Comparison of ENCODE assay signal across 15 cellular contexts in genomic region chr20:50312002-50312681, GRCh38.
DNase-seq lines count a peak whose midpoint lies in the region; ATAC-seq and TF ChIP-seq lines count a peak whose summit lies in the region.
"Had no signal": no experiment of that assay in that cellular context is flagged by ENCODE, and none has a peak within 500 bp of the region (broad histone marks: within the 10 kb centered on the region; RNA-seq: fewer than 3 reads in every experiment).

No MANE protein-coding gene starts in this region.

- peaks cover 17% of the 10 kb centered on the region for H3K27me3 Mint-ChIP-seq in activated naive CD8-positive, alpha-beta T cell treated with anti-CD3 and anti-CD28 coated beads, Interleukin-2, amount 50 U/mL, for 24 hours

- H3K4me3 Mint-ChIP-seq in activated naive CD8-positive, alpha-beta T cell treated with anti-CD3 and anti-CD28 coated beads, Interleukin-2, amount 50 U/mL, for 24 hours: no peak overlapping the region
- H3K4me3 Mint-ChIP-seq: activated CD8-positive, alpha-beta memory T cell treated with anti-CD3 and anti-CD28 coated beads, Interleukin-2, amount 10 ng/mL, durations not matched to agents 7 days and 5 days; activated naive CD4-positive, alpha-beta T cell treated with anti-CD3 and anti-CD28 coated beads, Interleukin-2, amount 10 ng/mL, durations not matched to agents 7 days and 5 days; naive B cell; type B pancreatic cell had no signal

- H3K4me3 ChIP-seq in ACC112 (ENCODE audit: low read depth, low read length): no peak overlapping the region
- H3K4me3 ChIP-seq in ascending aorta: no peak overlapping the region
- H3K4me3 ChIP-seq in psoas muscle: no peak overlapping the region

- ATAC-seq in psoas muscle (no peak), HG03442 (IDR thresholded peaks at IDR 0.05; ENCODE audit: unreplicated experiment) (no peak)
- no peak for ATAC-seq in activated naive CD8-positive, alpha-beta T cell treated with anti-CD3 and anti-CD28 coated beads, Interleukin-2, amount 50 U/mL, for 24 hours
- ATAC-seq: activated CD8-positive, alpha-beta memory T cell treated with anti-CD3 and anti-CD28 coated beads, Interleukin-2, amount 10 ng/mL, durations not matched to agents 7 days and 5 days had no signal

- 75 to 84% (median 84%) methylated on average over 5 of the region's 5 CpGs for WGBS in psoas muscle, 3 donors

- H3K79me2 ChIP-seq in ACC112 (ENCODE audit: control insufficient read depth, insufficient read depth, low read length, unreplicated experiment): no peaks in the 10 kb centered on the region

- TF ChIP-seq CTCF in ascending aorta (IDR thresholded peaks at IDR 0.05) (no peak), psoas muscle (IDR thresholded peaks at IDR 0.05) (no peak)

- no peaks in the 10 kb centered on the region for H3K4me1 Mint-ChIP-seq in activated naive CD8-positive, alpha-beta T cell treated with anti-CD3 and anti-CD28 coated beads, Interleukin-2, amount 50 U/mL, for 24 hours
- H3K4me1 Mint-ChIP-seq: activated naive CD4-positive, alpha-beta T cell treated with anti-CD3 and anti-CD28 coated beads, Interleukin-2, amount 10 ng/mL, durations not matched to agents 7 days and 5 days; naive B cell had no signal

- H3K9me3 Mint-ChIP-seq in activated naive CD8-positive, alpha-beta T cell treated with anti-CD3 and anti-CD28 coated beads, Interleukin-2, amount 50 U/mL, for 24 hours: no peaks in the 10 kb centered on the region
- H3K9me3 Mint-ChIP-seq: activated naive CD4-positive, alpha-beta T cell treated with anti-CD3 and anti-CD28 coated beads, Interleukin-2, amount 10 ng/mL, durations not matched to agents 7 days and 5 days; type B pancreatic cell had no signal

- no peak overlapping the region for H3K27ac Mint-ChIP-seq in activated naive CD8-positive, alpha-beta T cell treated with anti-CD3 and anti-CD28 coated beads, Interleukin-2, amount 50 U/mL, for 24 hours
- H3K27ac Mint-ChIP-seq: activated CD8-positive, alpha-beta memory T cell treated with anti-CD3 and anti-CD28 coated beads, Interleukin-2, amount 10 ng/mL, durations not matched to agents 7 days and 5 days; activated naive CD4-positive, alpha-beta T cell treated with anti-CD3 and anti-CD28 coated beads, Interleukin-2, amount 10 ng/mL, durations not matched to agents 7 days and 5 days; naive B cell; type B pancreatic cell had no signal

- H3K27me3 ChIP-seq in ACC112 (ENCODE audit: insufficient read depth, low read length) (no peaks in the 10 kb centered on the region), ascending aorta (no peaks in the 10 kb centered on the region), layer of hippocampus (ENCODE audit: control insufficient read depth, insufficient read depth, low read length) (no peaks in the 10 kb centered on the region), psoas muscle (ENCODE audit: insufficient read depth in 3 of 3, low read length in 2 of 3) (no peaks in the 10 kb centered on the region)

- intact Hi-C loops in ascending aorta (cut with DNase I) (loop anchor here (2.0 kb wide), 2 partner anchors 67 to 103 kb away; no protein-coding TSS in a partner anchor), psoas muscle (cut with DNase I) (no loop called here)

- peak overlapping the region; percentile 56 for H2AFZ ChIP-seq in ACC112 (ENCODE audit: low read length, unreplicated experiment)

- H3K4me1 ChIP-seq in ACC112 (ENCODE audit: control insufficient read depth, insufficient read depth, low read length, unreplicated experiment) (peaks cover 30% of the 10 kb centered on the region), ascending aorta (peaks cover 11 to 27% of the 10 kb centered on the region in 2 donors), psoas muscle (peaks cover 14% of the 10 kb centered on the region)

- DNase-seq in ascending aorta (ENCODE audit: low spot score in 2 of 2) (no peak), psoas muscle (no peak), islet precursor cell (no peak)
- DNase-seq in stimulated activated naive CD4-positive, alpha-beta T cell treated with Interleukin-2 at 50 U/mL for 16 hours (lab: John Stamatoyannopoulos, UW): no peak
- DNase-seq in activated naive CD8-positive, alpha-beta T cell treated with anti-CD3 and anti-CD28 coated beads, Interleukin-2, amount 50 U/mL, for 24 hours: no peak
- DNase-seq: activated CD8-positive, alpha-beta memory T cell treated with anti-CD3 and anti-CD28 coated beads, Interleukin-2, amount 10 ng/mL, durations not matched to agents 7 days and 5 days; activated naive CD4-positive, alpha-beta T cell treated with anti-CD3 and anti-CD28 coated beads, Interleukin-2, amount 10 ng/mL, durations not matched to agents 7 days and 5 days; naive B cell; NCI-H2171; stimulated activated CD4-positive, alpha-beta T cell treated with anti-CD3 and anti-CD28 coated beads, Interleukin-12 subunit alpha, Interleukin-12 subunit beta, amount 100 ng/mL, for 4 hours; WERI-Rb-1 had no signal

- H3K36me3 ChIP-seq in ACC112 (ENCODE audit: insufficient read depth, low read length) (no peaks in the 10 kb centered on the region), ascending aorta (no peaks in the 10 kb centered on the region), psoas muscle (ENCODE audit: insufficient read depth in 1 of 2, low read depth in 1 of 2) (no peaks in the 10 kb centered on the region)
- H3K36me3 ChIP-seq: WERI-Rb-1 had no signal

- no peaks in the 10 kb centered on the region for H3K36me3 Mint-ChIP-seq in activated naive CD8-positive, alpha-beta T cell treated with anti-CD3 and anti-CD28 coated beads, Interleukin-2, amount 50 U/mL, for 24 hours (ENCODE audit: low read depth)
- H3K36me3 Mint-ChIP-seq: activated naive CD4-positive, alpha-beta T cell treated with anti-CD3 and anti-CD28 coated beads, Interleukin-2, amount 10 ng/mL, durations not matched to agents 7 days and 5 days; naive B cell; type B pancreatic cell had no signal

- H3K9me3 ChIP-seq in ascending aorta (no peaks in the 10 kb centered on the region), psoas muscle (no peaks in the 10 kb centered on the region)

- H3K27ac ChIP-seq in ACC112 (ENCODE audit: low read depth, low read length): peak overlapping the region; percentile 54
- H3K27ac ChIP-seq in ascending aorta: peak overlapping the region; percentile 85 to 89
- peak overlapping the region; percentile 8 for H3K27ac ChIP-seq in layer of hippocampus (ENCODE audit: low read depth, low read length)
- H3K27ac ChIP-seq in psoas muscle: peak overlapping the region; percentile 20
- H3K27ac ChIP-seq: WERI-Rb-1 had no signal

Comparison
In these comparisons a context has a peak if more than half of its experiments do, and no peak if none do; other contexts are left out.
1. H3K27ac ChIP-seq: peak in every context shown above with its lines; median percentile 87 in ascending aorta; 54 in ACC112; 20 in psoas muscle; 8 in layer of hippocampus.